ENCODE assay signal across 8 cellular contexts in genomic region chr10:89250814-89251416, GRCh38. TPM values are rescaled to one million over a fixed set of nuclear protein-coding genes. Genes with fewer than 3 reads are reported as not detected.
DNase-seq lines count a peak whose midpoint lies in the region; ATAC-seq, FAIRE-seq and TF ChIP-seq lines count a peak whose summit lies in the region.

No MANE protein-coding gene starts in this region.

- ATAC-seq in HG02970 (IDR thresholded peaks at IDR 0.05; ENCODE audit: low FRiP score, unreplicated experiment): no peak

- H3K4me1 ChIP-seq in ES-I3 (ENCODE audit: insufficient read depth, low read length): peaks cover under 1% of the 10 kb centered on the region; the same call in 1 of the 2 replicates
- peaks cover 4 to 6% of the 10 kb centered on the region in 2 donors for H3K4me1 ChIP-seq in muscle layer of duodenum (ENCODE audit: control insufficient read depth in 1 of 2, insufficient read depth in 2 of 2, low read length in 2 of 2)

- DNase-seq in bronchial epithelial cell (ENCODE audit: low read depth) (peak; percentile 7), OCI-M1 (lab: John Stamatoyannopoulos, UW) (no peak), RPMI8226 (no peak), ACHN (no peak)

- H3K9ac ChIP-seq in ES-I3 (ENCODE audit: low read depth, low read length): peak overlapping the region; percentile 76; the same call in 1 of the 2 replicates

- peak overlapping the region; percentile 65 for H3K4me3 ChIP-seq in bronchial epithelial cell (ENCODE audit: low read depth, low read length)
- H3K4me3 ChIP-seq in muscle layer of duodenum (ENCODE audit: low read depth in 1 of 2, low read length in 2 of 2): peak overlapping the region; percentile 83 to 97

- no peak for FAIRE-seq in bronchial epithelial cell (lab: Jason Lieb, UNC)

- H3K27me3 ChIP-seq in bronchial epithelial cell (ENCODE audit: control insufficient read depth, insufficient read depth, low read length) (no peaks in the 10 kb centered on the region), muscle layer of duodenum (ENCODE audit: low read depth, low read length) (no peaks in the 10 kb centered on the region)

- H3K36me3 ChIP-seq in ES-I3 (ENCODE audit: insufficient read depth, low read length): no peaks in the 10 kb centered on the region
- H3K36me3 ChIP-seq in KOPT-K1 (ENCODE audit: insufficient read depth, low read length): no peaks in the 10 kb centered on the region
- H3K36me3 ChIP-seq in bronchial epithelial cell (ENCODE audit: control insufficient read depth, insufficient read depth, low read length): no peaks in the 10 kb centered on the region
- no peaks in the 10 kb centered on the region for H3K36me3 ChIP-seq in muscle layer of duodenum (ENCODE audit: control insufficient read depth in 1 of 2, insufficient read depth in 2 of 2, low read length in 2 of 2)

- in situ Hi-C loops in ACHN (cut with HindIII; ENCODE audit: low pct_ligation_motif_present, low pct_unique_long_range_greater_than_20kb, low sequenced_read_pairs): no loop called here

- H3K9me3 ChIP-seq in ES-I3 (ENCODE audit: control insufficient read depth, insufficient read depth, low read length) (peaks cover 3% of the 10 kb centered on the region; the same call in 1 of the 2 replicates), KOPT-K1 (ENCODE audit: insufficient read depth, low read length, poor library complexity, severe bottlenecking) (peaks cover 26% of the 10 kb centered on the region), muscle layer of duodenum (ENCODE audit: control insufficient read depth in 1 of 2, low read length in 2 of 2) (no peaks in the 10 kb centered on the region)

- TF ChIP-seq CTCF in bronchial epithelial cell (IDR thresholded peaks at IDR 0.05; ENCODE audit: insufficient read depth, low read length, severe bottlenecking): no peak

- H3K27ac ChIP-seq in KOPT-K1 (ENCODE audit: low read depth, low read length, poor library complexity, severe bottlenecking): peak overlapping the region; percentile 69
- peak overlapping the region; percentile 64 for H3K27ac ChIP-seq in muscle layer of duodenum (ENCODE audit: low read length)

RNA-seq across cellular contexts. Expression of gene LIPA, which starts 0.7 kb away (rescaled TPM):
- total RNA-seq in bronchial epithelial cell: 13.6 and 20.8 TPM in 2 replicates

RNA-seq across cellular contexts. Expression of gene CH25H, which starts 43.8 kb away (rescaled TPM):
- not detected in 2 replicates for total RNA-seq in bronchial epithelial cell

RNA-seq across cellular contexts. Expression of gene IFIT2, which starts 50.9 kb away (rescaled TPM):
- total RNA-seq in bronchial epithelial cell: 0.13 and 0.26 TPM in 2 replicates
